In the genomic region with DNA sequence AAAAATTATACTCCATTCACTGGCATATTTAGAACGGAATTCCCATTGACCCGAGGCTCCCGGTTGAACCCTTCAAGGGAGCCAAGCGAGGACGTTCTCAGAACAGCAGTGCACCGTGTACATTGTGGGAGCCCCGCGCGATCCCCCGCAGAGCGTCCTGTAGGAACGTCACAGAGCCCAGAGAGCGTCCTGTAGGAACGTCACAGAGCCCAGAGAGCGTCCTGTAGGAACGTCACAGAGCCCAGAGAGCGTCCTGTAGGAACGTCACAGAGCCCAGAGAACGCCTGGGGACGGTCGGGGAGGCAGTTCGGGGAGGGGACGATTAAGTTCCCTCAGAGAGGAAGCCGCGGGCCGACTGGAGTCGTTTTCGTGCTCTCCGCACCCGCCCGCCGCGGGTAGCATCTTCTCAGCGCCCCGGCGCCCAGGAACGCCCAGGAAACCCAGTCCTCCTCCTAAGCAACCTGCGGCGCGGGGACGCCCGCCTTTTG, we compare ENCODE assay signal across 1 cellular context.
TF ChIP-seq lines count a peak whose summit lies in the region.

No MANE protein-coding gene starts in this region.

TF ChIP-seq in HepG2, 621 proteins besides CTCF, POLR2A, EP300 and RAD21 (continued from another document and continues in another):
- TF ChIP-seq, protein P1, sequence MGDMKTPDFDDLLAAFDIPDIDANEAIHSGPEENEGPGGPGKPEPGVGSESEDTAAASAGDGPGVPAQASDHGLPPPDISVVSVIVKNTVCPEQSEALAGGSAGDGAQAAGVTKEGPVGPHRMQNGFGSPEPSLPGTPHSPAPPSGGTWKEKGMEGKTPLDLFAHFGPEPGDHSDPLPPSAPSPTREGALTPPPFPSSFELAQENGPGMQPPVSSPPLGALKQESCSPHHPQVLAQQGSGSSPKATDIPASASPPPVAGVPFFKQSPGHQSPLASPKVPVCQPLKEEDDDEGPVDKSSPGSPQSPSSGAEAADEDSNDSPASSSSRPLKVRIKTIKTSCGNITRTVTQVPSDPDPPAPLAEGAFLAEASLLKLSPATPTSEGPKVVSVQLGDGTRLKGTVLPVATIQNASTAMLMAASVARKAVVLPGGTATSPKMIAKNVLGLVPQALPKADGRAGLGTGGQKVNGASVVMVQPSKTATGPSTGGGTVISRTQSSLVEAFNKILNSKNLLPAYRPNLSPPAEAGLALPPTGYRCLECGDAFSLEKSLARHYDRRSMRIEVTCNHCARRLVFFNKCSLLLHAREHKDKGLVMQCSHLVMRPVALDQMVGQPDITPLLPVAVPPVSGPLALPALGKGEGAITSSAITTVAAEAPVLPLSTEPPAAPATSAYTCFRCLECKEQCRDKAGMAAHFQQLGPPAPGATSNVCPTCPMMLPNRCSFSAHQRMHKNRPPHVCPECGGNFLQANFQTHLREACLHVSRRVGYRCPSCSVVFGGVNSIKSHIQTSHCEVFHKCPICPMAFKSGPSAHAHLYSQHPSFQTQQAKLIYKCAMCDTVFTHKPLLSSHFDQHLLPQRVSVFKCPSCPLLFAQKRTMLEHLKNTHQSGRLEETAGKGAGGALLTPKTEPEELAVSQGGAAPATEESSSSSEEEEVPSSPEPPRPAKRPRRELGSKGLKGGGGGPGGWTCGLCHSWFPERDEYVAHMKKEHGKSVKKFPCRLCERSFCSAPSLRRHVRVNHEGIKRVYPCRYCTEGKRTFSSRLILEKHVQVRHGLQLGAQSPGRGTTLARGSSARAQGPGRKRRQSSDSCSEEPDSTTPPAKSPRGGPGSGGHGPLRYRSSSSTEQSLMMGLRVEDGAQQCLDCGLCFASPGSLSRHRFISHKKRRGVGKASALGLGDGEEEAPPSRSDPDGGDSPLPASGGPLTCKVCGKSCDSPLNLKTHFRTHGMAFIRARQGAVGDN (CRISPR knock-in tag; IDR thresholded peaks at IDR 0.05) = peak; percentile 46; the same call in 1 of the 2 replicates
- TF ChIP-seq MTF2 (CRISPR knock-in tag; IDR thresholded peaks at IDR 0.05; ENCODE audit: borderline replicate concordance) (no peak), KLF6 (CRISPR knock-in tag; IDR thresholded peaks at IDR 0.05) (no peak), KLF16 (CRISPR knock-in tag; IDR thresholded peaks at IDR 0.05) (0 out of 4 replicates have a peak, but pooled peaks of 1 of the 2 experiments have one; percentile 0), HNRNPLL (IDR thresholded peaks at IDR 0.05; ENCODE audit: low read depth, low read length, poor library complexity, severe bottlenecking) (peak; percentile 8), ZNF788 (CRISPR knock-in tag; IDR thresholded peaks at IDR 0.05; ENCODE audit: borderline replicate concordance) (0 out of 2 replicates have a peak, but pooled peaks have one; percentile 49), ZNF619 (CRISPR knock-in tag; IDR thresholded peaks at IDR 0.05) (0 out of 2 replicates have a peak, but pooled peaks have one; percentile 68), TBX2 (CRISPR knock-in tag; IDR thresholded peaks at IDR 0.05; ENCODE audit: borderline replicate concordance) (0 out of 2 replicates have a peak, but pooled peaks have one; percentile 19), ZNF773 (CRISPR knock-in tag; IDR thresholded peaks at IDR 0.05; ENCODE audit: borderline replicate concordance) (no peak), GATAD2A (CRISPR knock-in tag; IDR thresholded peaks at IDR 0.05) (peak; percentile 24; the same call in 1 of the 2 replicates), PAWR (CRISPR knock-in tag; IDR thresholded peaks at IDR 0.05; ENCODE audit: borderline replicate concordance) (peak; percentile 34; the same call in 1 of the 2 replicates), ZFP41 (CRISPR knock-in tag; IDR thresholded peaks at IDR 0.05; ENCODE audit: borderline replicate concordance) (no peak), ZBTB3 (CRISPR knock-in tag; IDR thresholded peaks at IDR 0.05; ENCODE audit: borderline replicate concordance, low read depth) (0 out of 2 replicates have a peak, but pooled peaks have one; percentile 17), NONO (IDR thresholded peaks at IDR 0.05) (no peak), NONO (CRISPR knock-in tag; conservative IDR thresholded peaks at IDR 0.05) (peak; percentile 29; the same call in 1 of the 2 replicates), HIVEP1 (CRISPR knock-in tag; IDR thresholded peaks at IDR 0.05) (0 out of 2 replicates have a peak, but pooled peaks have one; percentile 37), HNRNPL (IDR thresholded peaks at IDR 0.05; ENCODE audit: low read depth, low read length) (no peak), ZNF547 (CRISPR knock-in tag; IDR thresholded peaks at IDR 0.05) (peak; percentile 13; the same call in 1 of the 2 replicates), GTF3A (CRISPR knock-in tag; conservative IDR thresholded peaks at IDR 0.05) (0 out of 2 replicates have a peak, but pooled peaks have one; percentile 65)
- TF ChIP-seq, protein P2, sequence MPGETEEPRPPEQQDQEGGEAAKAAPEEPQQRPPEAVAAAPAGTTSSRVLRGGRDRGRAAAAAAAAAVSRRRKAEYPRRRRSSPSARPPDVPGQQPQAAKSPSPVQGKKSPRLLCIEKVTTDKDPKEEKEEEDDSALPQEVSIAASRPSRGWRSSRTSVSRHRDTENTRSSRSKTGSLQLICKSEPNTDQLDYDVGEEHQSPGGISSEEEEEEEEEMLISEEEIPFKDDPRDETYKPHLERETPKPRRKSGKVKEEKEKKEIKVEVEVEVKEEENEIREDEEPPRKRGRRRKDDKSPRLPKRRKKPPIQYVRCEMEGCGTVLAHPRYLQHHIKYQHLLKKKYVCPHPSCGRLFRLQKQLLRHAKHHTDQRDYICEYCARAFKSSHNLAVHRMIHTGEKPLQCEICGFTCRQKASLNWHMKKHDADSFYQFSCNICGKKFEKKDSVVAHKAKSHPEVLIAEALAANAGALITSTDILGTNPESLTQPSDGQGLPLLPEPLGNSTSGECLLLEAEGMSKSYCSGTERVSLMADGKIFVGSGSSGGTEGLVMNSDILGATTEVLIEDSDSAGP (CRISPR knock-in tag; IDR thresholded peaks at IDR 0.05; ENCODE audit: borderline replicate concordance) = peak; percentile 37; the same call in 1 of the 2 replicates
- TF ChIP-seq, protein P3, sequence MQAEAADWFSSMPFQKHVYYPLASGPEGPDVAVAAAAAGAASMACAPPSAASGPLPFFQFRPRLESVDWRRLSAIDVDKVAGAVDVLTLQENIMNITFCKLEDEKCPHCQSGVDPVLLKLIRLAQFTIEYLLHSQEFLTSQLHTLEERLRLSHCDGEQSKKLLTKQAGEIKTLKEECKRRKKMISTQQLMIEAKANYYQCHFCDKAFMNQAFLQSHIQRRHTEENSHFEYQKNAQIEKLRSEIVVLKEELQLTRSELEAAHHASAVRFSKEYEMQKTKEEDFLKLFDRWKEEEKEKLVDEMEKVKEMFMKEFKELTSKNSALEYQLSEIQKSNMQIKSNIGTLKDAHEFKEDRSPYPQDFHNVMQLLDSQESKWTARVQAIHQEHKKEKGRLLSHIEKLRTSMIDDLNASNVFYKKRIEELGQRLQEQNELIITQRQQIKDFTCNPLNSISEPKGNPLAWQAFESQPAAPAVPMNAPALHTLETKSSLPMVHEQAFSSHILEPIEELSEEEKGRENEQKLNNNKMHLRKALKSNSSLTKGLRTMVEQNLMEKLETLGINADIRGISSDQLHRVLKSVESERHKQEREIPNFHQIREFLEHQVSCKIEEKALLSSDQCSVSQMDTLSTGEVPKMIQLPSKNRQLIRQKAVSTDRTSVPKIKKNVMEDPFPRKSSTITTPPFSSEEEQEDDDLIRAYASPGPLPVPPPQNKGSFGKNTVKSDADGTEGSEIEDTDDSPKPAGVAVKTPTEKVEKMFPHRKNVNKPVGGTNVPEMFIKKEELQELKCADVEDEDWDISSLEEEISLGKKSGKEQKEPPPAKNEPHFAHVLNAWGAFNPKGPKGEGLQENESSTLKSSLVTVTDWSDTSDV (CRISPR knock-in tag; IDR thresholded peaks at IDR 0.05) = no peak
- TF ChIP-seq, protein P4, sequence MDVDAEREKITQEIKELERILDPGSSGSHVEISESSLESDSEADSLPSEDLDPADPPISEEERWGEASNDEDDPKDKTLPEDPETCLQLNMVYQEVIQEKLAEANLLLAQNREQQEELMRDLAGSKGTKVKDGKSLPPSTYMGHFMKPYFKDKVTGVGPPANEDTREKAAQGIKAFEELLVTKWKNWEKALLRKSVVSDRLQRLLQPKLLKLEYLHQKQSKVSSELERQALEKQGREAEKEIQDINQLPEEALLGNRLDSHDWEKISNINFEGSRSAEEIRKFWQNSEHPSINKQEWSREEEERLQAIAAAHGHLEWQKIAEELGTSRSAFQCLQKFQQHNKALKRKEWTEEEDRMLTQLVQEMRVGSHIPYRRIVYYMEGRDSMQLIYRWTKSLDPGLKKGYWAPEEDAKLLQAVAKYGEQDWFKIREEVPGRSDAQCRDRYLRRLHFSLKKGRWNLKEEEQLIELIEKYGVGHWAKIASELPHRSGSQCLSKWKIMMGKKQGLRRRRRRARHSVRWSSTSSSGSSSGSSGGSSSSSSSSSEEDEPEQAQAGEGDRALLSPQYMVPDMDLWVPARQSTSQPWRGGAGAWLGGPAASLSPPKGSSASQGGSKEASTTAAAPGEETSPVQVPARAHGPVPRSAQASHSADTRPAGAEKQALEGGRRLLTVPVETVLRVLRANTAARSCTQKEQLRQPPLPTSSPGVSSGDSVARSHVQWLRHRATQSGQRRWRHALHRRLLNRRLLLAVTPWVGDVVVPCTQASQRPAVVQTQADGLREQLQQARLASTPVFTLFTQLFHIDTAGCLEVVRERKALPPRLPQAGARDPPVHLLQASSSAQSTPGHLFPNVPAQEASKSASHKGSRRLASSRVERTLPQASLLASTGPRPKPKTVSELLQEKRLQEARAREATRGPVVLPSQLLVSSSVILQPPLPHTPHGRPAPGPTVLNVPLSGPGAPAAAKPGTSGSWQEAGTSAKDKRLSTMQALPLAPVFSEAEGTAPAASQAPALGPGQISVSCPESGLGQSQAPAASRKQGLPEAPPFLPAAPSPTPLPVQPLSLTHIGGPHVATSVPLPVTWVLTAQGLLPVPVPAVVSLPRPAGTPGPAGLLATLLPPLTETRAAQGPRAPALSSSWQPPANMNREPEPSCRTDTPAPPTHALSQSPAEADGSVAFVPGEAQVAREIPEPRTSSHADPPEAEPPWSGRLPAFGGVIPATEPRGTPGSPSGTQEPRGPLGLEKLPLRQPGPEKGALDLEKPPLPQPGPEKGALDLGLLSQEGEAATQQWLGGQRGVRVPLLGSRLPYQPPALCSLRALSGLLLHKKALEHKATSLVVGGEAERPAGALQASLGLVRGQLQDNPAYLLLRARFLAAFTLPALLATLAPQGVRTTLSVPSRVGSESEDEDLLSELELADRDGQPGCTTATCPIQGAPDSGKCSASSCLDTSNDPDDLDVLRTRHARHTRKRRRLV (CRISPR knock-in tag; IDR thresholded peaks at IDR 0.05) = 0 out of 2 replicates have a peak, but pooled peaks have one; percentile 26
- TF ChIP-seq, protein P5, sequence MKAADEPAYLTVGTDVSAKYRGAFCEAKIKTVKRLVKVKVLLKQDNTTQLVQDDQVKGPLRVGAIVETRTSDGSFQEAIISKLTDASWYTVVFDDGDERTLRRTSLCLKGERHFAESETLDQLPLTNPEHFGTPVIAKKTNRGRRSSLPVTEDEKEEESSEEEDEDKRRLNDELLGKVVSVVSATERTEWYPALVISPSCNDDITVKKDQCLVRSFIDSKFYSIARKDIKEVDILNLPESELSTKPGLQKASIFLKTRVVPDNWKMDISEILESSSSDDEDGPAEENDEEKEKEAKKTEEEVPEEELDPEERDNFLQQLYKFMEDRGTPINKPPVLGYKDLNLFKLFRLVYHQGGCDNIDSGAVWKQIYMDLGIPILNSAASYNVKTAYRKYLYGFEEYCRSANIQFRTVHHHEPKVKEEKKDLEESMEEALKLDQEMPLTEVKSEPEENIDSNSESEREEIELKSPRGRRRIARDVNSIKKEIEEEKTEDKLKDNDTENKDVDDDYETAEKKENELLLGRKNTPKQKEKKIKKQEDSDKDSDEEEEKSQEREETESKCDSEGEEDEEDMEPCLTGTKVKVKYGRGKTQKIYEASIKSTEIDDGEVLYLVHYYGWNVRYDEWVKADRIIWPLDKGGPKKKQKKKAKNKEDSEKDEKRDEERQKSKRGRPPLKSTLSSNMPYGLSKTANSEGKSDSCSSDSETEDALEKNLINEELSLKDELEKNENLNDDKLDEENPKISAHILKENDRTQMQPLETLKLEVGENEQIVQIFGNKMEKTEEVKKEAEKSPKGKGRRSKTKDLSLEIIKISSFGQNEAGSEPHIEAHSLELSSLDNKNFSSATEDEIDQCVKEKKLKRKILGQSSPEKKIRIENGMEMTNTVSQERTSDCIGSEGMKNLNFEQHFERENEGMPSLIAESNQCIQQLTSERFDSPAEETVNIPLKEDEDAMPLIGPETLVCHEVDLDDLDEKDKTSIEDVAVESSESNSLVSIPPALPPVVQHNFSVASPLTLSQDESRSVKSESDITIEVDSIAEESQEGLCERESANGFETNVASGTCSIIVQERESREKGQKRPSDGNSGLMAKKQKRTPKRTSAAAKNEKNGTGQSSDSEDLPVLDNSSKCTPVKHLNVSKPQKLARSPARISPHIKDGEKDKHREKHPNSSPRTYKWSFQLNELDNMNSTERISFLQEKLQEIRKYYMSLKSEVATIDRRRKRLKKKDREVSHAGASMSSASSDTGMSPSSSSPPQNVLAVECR (CRISPR knock-in tag; IDR thresholded peaks at IDR 0.05; ENCODE audit: borderline replicate concordance) = peak; percentile 37; the same call in 1 of the 2 replicates
- TF ChIP-seq, protein P6, sequence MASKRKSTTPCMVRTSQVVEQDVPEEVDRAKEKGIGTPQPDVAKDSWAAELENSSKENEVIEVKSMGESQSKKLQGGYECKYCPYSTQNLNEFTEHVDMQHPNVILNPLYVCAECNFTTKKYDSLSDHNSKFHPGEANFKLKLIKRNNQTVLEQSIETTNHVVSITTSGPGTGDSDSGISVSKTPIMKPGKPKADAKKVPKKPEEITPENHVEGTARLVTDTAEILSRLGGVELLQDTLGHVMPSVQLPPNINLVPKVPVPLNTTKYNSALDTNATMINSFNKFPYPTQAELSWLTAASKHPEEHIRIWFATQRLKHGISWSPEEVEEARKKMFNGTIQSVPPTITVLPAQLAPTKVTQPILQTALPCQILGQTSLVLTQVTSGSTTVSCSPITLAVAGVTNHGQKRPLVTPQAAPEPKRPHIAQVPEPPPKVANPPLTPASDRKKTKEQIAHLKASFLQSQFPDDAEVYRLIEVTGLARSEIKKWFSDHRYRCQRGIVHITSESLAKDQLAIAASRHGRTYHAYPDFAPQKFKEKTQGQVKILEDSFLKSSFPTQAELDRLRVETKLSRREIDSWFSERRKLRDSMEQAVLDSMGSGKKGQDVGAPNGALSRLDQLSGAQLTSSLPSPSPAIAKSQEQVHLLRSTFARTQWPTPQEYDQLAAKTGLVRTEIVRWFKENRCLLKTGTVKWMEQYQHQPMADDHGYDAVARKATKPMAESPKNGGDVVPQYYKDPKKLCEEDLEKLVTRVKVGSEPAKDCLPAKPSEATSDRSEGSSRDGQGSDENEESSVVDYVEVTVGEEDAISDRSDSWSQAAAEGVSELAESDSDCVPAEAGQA (IDR thresholded peaks at IDR 0.05; ENCODE audit: low read depth) = 0 out of 2 replicates have a peak, but pooled peaks have one; percentile 52
- TF ChIP-seq, protein P6 (CRISPR knock-in tag; IDR thresholded peaks at IDR 0.05; ENCODE audit: borderline replicate concordance) = no peak
